In the genomic region with DNA sequence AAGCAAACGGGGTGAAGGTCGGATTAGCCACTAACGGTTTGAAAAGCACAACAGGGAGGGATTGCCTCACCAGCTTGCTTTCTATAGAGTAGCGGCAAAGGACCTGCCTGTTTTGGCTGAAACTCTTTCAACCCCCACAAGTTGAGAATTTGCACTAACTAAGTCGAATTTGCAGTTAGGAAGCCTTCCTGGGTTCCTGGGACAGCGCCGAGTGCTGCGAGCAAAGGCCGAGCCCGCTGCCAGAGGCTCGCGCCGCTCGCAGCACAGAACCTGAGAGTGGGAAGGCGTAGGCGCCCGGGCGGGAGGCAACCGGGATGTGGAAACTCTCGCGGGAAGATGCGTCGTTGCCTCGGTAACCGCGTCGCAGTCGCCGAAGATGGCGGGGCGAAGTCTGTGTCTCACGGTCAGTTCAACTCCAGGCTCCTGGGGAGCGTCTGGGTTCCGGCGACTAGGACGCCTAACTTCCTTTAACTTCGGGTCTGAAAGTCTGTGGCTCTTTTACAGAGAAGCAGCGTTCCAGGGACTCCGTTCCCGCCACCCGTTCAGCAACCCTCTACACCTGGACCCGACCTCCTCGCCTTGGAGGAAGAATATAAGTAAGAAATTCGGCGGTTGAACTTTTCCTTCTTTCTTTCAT, we compare ENCODE assay signal across 8 cellular contexts.
DNase-seq lines count a peak whose midpoint lies in the region; ATAC-seq and TF ChIP-seq lines count a peak whose summit lies in the region.

A gene (plus strand): TSS at position 352 of the 637 bp plus-strand sequence. CDS start 25 bp downstream, at position 377.

- H3K27ac Mint-ChIP-seq in T-helper 1 cell treated with Interleukin-12 subunit alpha and Interleukin-12 subunit beta and Interleukin-4 antibody, amounts not matched to agents 30 μg/mL and 1 μg/mL, for 36 hours, result no peak within 1 kb of the TSS

- peak; percentile 81 for DNase-seq in GM13977 (ENCODE audit: low spot score)
- peak; percentile 56 for DNase-seq in NCI-H128 (lab: John Stamatoyannopoulos, UW; ENCODE audit: unreplicated experiment)
- peak; percentile 66 for DNase-seq in astrocyte of the cerebellum (ENCODE audit: low read depth)
- peak in 50 of 51 donors; percentile 4 to 85 (median 62) for DNase-seq in hypothalamus (lab: John Stamatoyannopoulos, UW)
- DNase-seq in retinal pigment epithelial cell (ENCODE audit: low read depth), result peak; percentile 58
- no peak for DNase-seq in cortex of kidney (lab: John Stamatoyannopoulos, UW)

- TF ChIP-seq CTCF in GM13977 (IDR thresholded peaks at IDR 0.05; ENCODE audit: extremely low read depth, insufficient read depth, missing control alignments) (no peak), astrocyte of the cerebellum (IDR thresholded peaks at IDR 0.05; ENCODE audit: low read depth, low read length, missing control alignments) (no peak), retinal pigment epithelial cell (conservative IDR thresholded peaks at IDR 0.05; ENCODE audit: low read depth, low read length) (no peak)

- peaks cover 9% of the 10 kb centered on the region for H3K4me1 Mint-ChIP-seq in T-helper 1 cell treated with Interleukin-12 subunit alpha and Interleukin-12 subunit beta and Interleukin-4 antibody, amounts not matched to agents 30 μg/mL and 1 μg/mL, for 36 hours (ENCODE audit: low read depth)

- no peaks in the 10 kb centered on the region for H3K9me3 Mint-ChIP-seq in T-helper 1 cell treated with Interleukin-12 subunit alpha and Interleukin-12 subunit beta and Interleukin-4 antibody, amounts not matched to agents 30 μg/mL and 1 μg/mL, for 36 hours

- H3K36me3 Mint-ChIP-seq in T-helper 1 cell treated with Interleukin-12 subunit alpha and Interleukin-12 subunit beta and Interleukin-4 antibody, amounts not matched to agents 30 μg/mL and 1 μg/mL, for 36 hours (ENCODE audit: low read depth), result no peaks in the 10 kb centered on the region

- H3K4me3 ChIP-seq in astrocyte of the cerebellum (ENCODE audit: low read depth, low read length) (peak within 1 kb of the TSS; percentile 91), retinal pigment epithelial cell (ENCODE audit: low read length) (peak within 1 kb of the TSS; percentile 65)

- in situ Hi-C loops in GM13977 (cut with MboI; ENCODE audit: low pct_unique_long_range_greater_than_20kb, low sequenced_read_pairs, unreplicated experiment), result no loop called here
- in situ Hi-C loops in astrocyte of the cerebellum (cut with HindIII; ENCODE audit: low sequenced_read_pairs), result no loop called here

- H3K4me3 Mint-ChIP-seq in T-helper 1 cell treated with Interleukin-12 subunit alpha and Interleukin-12 subunit beta and Interleukin-4 antibody, amounts not matched to agents 30 μg/mL and 1 μg/mL, for 36 hours, result peak within 1 kb of the TSS; percentile 85

- ATAC-seq in HG02763 (IDR thresholded peaks at IDR 0.05; ENCODE audit: unreplicated experiment), result peak; percentile 91

- H3K27me3 Mint-ChIP-seq in T-helper 1 cell treated with Interleukin-12 subunit alpha and Interleukin-12 subunit beta and Interleukin-4 antibody, amounts not matched to agents 30 μg/mL and 1 μg/mL, for 36 hours (ENCODE audit: low read depth), result peaks cover 32% of the 10 kb centered on the region
